Comparison of ENCODE assay signal across 1 cellular context in the genomic region with DNA sequence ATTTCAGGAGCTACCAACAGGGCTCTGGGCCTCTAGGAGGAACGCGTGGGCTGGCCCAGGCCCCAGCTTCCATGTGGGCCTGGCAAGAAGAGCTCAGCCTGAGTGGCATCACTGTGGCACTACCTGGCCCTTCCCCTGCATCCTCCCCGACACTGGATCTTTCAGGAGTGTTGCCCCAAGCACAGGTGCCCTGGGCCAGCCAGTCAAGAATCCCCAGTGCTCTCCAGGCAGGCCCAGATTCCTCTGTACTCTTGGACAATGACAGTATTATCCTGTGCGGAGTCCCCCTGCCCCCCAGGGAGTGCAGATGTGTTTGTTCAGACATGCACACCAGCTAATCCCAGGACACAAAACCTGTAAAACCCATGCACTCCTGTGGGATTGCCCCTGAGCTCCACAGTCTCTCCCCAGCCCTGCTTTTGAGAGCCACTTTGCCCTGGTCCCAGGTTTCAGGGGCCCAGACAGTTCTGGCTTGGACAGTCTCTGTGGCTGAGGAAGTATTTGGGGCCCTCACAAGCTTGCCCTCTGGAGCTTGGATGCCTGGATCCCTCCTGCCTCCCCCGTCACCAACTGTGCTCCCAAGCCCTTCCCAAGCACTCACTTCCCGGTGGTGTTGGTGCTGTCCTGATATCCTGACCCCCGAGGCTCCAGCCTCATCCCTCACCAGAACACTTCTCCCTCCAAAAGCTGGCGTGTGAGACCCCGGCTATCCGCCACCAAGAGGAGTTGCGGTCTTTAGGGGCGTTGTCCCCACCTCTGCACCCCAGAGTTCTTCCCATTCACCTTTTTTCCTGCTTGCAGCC.
TF ChIP-seq lines count a peak whose summit lies in the region.

No MANE protein-coding gene starts in this region.

TF ChIP-seq in HepG2, 621 proteins besides CTCF, POLR2A, EP300 and RAD21 (continued from another document):
- TF ChIP-seq, protein P1, sequence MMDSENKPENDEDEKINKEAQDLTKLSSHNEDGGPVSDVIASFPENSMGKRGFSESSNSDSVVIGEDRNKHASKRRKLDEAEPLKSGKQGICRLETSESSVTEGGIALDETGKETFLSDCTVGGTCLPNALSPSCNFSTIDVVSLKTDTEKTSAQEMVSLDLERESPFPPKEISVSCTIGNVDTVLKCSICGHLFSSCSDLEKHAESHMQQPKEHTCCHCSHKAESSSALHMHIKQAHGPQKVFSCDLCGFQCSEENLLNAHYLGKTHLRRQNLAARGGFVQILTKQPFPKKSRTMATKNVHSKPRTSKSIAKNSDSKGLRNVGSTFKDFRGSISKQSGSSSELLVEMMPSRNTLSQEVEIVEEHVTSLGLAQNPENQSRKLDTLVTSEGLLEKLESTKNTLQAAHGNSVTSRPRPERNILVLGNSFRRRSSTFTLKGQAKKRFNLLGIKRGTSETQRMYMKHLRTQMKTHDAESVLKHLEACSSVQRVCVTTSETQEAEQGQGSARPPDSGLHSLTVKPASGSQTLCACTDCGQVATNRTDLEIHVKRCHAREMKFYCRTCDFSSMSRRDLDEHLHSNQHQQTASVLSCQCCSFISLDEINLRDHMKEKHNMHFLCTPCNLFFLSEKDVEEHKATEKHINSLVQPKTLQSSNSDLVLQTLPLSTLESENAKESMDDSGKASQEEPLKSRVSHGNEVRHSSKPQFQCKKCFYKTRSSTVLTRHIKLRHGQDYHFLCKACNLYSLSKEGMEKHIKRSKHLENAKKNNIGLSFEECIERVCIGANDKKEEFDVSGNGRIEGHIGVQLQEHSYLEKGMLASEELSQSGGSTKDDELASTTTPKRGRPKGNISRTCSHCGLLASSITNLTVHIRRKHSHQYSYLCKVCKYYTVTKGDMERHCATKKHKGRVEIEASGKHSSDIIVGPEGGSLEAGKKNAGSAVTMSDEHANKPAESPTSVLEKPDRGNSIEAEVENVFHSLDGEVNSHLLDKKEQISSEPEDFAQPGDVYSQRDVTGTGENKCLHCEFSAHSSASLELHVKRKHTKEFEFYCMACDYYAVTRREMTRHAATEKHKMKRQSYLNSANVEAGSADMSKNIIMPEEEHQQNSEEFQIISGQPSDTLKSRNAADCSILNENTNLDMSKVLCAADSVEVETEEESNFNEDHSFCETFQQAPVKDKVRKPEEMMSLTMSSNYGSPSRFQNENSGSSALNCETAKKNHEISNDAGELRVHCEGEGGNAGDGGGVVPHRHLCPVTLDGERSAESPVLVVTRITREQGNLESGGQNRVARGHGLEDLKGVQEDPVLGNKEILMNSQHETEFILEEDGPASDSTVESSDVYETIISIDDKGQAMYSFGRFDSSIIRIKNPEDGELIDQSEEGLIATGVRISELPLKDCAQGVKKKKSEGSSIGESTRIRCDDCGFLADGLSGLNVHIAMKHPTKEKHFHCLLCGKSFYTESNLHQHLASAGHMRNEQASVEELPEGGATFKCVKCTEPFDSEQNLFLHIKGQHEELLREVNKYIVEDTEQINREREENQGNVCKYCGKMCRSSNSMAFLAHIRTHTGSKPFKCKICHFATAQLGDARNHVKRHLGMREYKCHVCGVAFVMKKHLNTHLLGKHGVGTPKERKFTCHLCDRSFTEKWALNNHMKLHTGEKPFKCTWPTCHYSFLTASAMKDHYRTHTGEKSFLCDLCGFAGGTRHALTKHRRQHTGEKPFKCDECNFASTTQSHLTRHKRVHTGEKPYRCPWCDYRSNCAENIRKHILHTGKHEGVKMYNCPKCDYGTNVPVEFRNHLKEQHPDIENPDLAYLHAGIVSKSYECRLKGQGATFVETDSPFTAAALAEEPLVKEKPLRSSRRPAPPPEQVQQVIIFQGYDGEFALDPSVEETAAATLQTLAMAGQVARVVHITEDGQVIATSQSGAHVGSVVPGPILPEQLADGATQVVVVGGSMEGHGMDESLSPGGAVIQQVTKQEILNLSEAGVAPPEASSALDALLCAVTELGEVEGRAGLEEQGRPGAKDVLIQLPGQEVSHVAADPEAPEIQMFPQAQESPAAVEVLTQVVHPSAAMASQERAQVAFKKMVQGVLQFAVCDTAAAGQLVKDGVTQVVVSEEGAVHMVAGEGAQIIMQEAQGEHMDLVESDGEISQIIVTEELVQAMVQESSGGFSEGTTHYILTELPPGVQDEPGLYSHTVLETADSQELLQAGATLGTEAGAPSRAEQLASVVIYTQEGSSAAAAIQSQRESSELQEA (CRISPR knock-in tag; IDR thresholded peaks at IDR 0.05; ENCODE audit: not compliant biosample characterization): no peak
- TF ChIP-seq PHF21A (CRISPR knock-in tag; IDR thresholded peaks at IDR 0.05) (peak; percentile 66), ZEB1 (IDR thresholded peaks at IDR 0.05; ENCODE audit: insufficient replicate concordance, low read depth) (no peak), TBX2 (CRISPR knock-in tag; IDR thresholded peaks at IDR 0.05; ENCODE audit: borderline replicate concordance) (0 out of 2 replicates have a peak, but pooled peaks have one; percentile 6), MEIS1 (CRISPR knock-in tag; IDR thresholded peaks at IDR 0.05; ENCODE audit: borderline replicate concordance) (no peak), ZNF30 (CRISPR knock-in tag; IDR thresholded peaks at IDR 0.05) (no peak), SETDB1 (CRISPR knock-in tag; IDR thresholded peaks at IDR 0.05; ENCODE audit: borderline replicate concordance) (no peak), RBM39 (IDR thresholded peaks at IDR 0.05; ENCODE audit: low read depth, low read length, poor library complexity, severe bottlenecking) (no peak), ARNTL (CRISPR knock-in tag; IDR thresholded peaks at IDR 0.05) (no peak), NFKBIZ (CRISPR knock-in tag; IDR thresholded peaks at IDR 0.05) (no peak), NCOR1 (IDR thresholded peaks at IDR 0.05; ENCODE audit: borderline replicate concordance, low read length) (no peak), CEBPG (CRISPR knock-in tag; IDR thresholded peaks at IDR 0.05) (no peak), SALL1 (CRISPR knock-in tag; IDR thresholded peaks at IDR 0.05) (peak; percentile 22; the same call in 1 of the 2 replicates), SYNCRIP (IDR thresholded peaks at IDR 0.05; ENCODE audit: insufficient read depth, low read depth, low read length) (no peak), SRSF1 (optimal IDR thresholded peaks at IDR 0.05; ENCODE audit: low read depth, low read length) (no peak), SCMH1 (CRISPR knock-in tag; IDR thresholded peaks at IDR 0.05; ENCODE audit: borderline replicate concordance) (no peak)
- TF ChIP-seq, protein P2, sequence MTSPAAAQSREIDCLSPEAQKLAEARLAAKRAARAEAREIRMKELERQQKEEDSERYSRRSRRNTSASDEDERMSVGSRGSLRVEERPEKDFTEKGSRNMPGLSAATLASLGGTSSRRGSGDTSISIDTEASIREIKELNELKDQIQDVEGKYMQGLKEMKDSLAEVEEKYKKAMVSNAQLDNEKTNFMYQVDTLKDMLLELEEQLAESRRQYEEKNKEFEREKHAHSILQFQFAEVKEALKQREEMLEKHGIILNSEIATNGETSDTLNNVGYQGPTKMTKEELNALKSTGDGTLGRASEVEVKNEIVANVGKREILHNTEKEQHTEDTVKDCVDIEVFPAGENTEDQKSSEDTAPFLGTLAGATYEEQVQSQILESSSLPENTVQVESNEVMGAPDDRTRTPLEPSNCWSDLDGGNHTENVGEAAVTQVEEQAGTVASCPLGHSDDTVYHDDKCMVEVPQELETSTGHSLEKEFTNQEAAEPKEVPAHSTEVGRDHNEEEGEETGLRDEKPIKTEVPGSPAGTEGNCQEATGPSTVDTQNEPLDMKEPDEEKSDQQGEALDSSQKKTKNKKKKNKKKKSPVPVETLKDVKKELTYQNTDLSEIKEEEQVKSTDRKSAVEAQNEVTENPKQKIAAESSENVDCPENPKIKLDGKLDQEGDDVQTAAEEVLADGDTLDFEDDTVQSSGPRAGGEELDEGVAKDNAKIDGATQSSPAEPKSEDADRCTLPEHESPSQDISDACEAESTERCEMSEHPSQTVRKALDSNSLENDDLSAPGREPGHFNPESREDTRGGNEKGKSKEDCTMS (CRISPR knock-in tag; conservative IDR thresholded peaks at IDR 0.05): no peak
- TF ChIP-seq, protein P3, sequence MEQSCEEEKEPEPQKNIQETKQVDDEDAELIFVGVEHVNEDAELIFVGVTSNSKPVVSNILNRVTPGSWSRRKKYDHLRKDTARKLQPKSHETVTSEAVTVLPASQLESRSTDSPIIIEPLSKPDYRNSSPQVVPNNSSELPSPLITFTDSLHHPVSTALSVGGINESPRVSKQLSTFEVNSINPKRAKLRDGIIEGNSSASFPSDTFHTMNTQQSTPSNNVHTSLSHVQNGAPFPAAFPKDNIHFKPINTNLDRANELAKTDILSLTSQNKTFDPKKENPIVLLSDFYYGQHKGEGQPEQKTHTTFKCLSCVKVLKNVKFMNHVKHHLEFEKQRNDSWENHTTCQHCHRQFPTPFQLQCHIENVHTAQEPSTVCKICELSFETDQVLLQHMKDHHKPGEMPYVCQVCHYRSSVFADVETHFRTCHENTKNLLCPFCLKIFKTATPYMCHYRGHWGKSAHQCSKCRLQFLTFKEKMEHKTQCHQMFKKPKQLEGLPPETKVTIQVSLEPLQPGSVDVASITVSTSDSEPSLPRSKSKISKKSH (CRISPR knock-in tag; IDR thresholded peaks at IDR 0.05; ENCODE audit: borderline replicate concordance): no peak
- TF ChIP-seq, protein P4, sequence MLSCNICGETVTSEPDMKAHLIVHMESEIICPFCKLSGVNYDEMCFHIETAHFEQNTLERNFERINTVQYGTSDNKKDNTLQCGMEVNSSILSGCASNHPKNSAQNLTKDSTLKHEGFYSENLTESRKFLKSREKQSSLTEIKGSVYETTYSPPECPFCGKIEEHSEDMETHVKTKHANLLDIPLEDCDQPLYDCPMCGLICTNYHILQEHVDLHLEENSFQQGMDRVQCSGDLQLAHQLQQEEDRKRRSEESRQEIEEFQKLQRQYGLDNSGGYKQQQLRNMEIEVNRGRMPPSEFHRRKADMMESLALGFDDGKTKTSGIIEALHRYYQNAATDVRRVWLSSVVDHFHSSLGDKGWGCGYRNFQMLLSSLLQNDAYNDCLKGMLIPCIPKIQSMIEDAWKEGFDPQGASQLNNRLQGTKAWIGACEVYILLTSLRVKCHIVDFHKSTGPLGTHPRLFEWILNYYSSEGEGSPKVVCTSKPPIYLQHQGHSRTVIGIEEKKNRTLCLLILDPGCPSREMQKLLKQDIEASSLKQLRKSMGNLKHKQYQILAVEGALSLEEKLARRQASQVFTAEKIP (CRISPR knock-in tag; IDR thresholded peaks at IDR 0.05; ENCODE audit: borderline replicate concordance): no peak
